ENCODE assay signal across 9 cellular contexts in the genomic region with DNA sequence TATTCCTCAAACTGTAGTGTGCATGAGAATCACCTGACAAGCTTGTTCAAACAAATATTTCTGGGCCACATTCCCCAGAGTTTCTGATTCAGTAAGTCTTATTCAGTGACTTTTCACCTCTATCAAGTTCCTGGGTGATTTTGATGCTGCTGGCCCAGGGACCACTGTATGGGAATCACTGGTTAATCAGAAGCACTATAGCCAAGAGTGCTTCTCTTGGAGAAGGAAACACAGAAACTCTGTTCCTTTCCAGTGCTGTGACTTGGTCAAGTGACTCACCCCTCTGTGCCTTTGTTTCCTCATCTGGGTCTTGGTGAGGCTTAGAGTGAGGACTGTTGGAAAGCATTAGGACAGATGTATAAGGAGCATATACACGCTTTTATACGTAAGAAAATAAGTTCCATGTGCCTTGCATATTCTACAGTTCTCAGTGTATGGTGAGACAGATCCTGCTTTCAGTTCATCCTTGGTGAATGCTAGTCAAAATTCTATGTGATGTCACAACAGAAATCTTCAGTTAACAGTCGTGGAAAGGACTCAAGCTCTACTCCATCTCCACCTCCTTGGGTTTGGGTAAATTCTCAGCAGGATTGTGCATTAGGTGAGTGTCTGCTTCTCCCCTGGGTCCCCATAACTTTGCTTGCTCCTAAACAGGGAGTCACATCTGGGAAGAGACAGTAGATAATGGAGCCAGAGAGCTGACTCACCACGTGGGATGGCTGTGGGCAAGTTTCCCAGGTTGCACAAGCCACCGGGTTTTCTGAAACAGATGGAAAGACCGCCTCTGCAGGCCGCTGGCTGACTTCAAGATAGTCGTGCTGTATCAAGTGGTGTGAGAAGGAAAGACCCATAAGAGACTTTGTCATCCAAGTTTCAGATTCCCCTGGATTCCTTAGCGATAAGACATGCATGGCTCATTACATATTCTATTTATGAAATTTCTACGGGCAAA.
DNase-seq lines count a peak whose midpoint lies in the region; ATAC-seq, FAIRE-seq and TF ChIP-seq lines count a peak whose summit lies in the region.
"Had no signal": no experiment of that assay in that cellular context is flagged by ENCODE, and none has a peak within 500 bp of the region (broad histone marks: within the 10 kb centered on the region; RNA-seq: fewer than 3 reads in every experiment).

No MANE protein-coding gene starts in this region.

- H3K27me3 ChIP-seq in suprapubic skin = no peaks in the 10 kb centered on the region

- H3K4me3 ChIP-seq in kidney (ENCODE audit: low read length in 2 of 2) (no peak overlapping the region), suprapubic skin (no peak overlapping the region)

- H3K4me1 ChIP-seq in kidney (ENCODE audit: control insufficient read depth in 1 of 2, insufficient read depth in 1 of 2, low read depth in 1 of 2, low read length in 2 of 2) (no peaks in the 10 kb centered on the region), suprapubic skin (peaks cover 25% of the 10 kb centered on the region)

- H3K9me3 Mint-ChIP-seq in MCF 10A (ENCODE audit: unreplicated experiment) (no peaks in the 10 kb centered on the region), T-cell (no peaks in the 10 kb centered on the region)

- peak overlapping the region; percentile 67 for H3K27ac Mint-ChIP-seq in MCF 10A (ENCODE audit: low read depth, unreplicated experiment)
- no peak overlapping the region for H3K27ac Mint-ChIP-seq in T-cell

- H3K9me3 ChIP-seq in kidney (ENCODE audit: control insufficient read depth in 1 of 2, low read length in 2 of 2) (no peaks in the 10 kb centered on the region), suprapubic skin (peaks cover 4% of the 10 kb centered on the region)

- no peaks in the 10 kb centered on the region for H3K27me3 Mint-ChIP-seq in MCF 10A (ENCODE audit: insufficient read depth, unreplicated experiment)
- H3K27me3 Mint-ChIP-seq in T-cell = peaks cover 20 to 26% of the 10 kb centered on the region in 2 donors

- TF ChIP-seq EP300 in suprapubic skin (IDR thresholded peaks at IDR 0.05) = no peak

- peak; percentile 16 for TF ChIP-seq CTCF in MCF 10A (IDR thresholded peaks at IDR 0.05; ENCODE audit: unreplicated experiment)
- TF ChIP-seq CTCF in kidney (IDR thresholded peaks at IDR 0.05; ENCODE audit: borderline replicate concordance, extremely low read depth, insufficient read depth) = no peak
- peak in 1 of 2 donors; percentile 24 for TF ChIP-seq CTCF in suprapubic skin (IDR thresholded peaks at IDR 0.05)

- H3K9ac ChIP-seq in kidney (ENCODE audit: low read length in 2 of 2) = no peak overlapping the region
- H3K9ac ChIP-seq: KMS-11 had no signal

- CTCF ChIA-PET in MCF 10A (lab: Yijun Ruan, JAX) (interaction anchor here (0.6 to 1.5 kb wide), 8 partner anchors 20 to 955 kb away, joined by 3 to 6 read pairs (median 3); no protein-coding TSS in a partner anchor), T-cell (lab: Charles Lee) (no interaction called here)

- intact Hi-C loops in MCF 10A (cut with micrococcal nuclease) = loop anchor here (5.0 kb wide), 1 partner anchor 60 kb away; no protein-coding TSS in a partner anchor
- intact Hi-C loops in kidney (cut with DNase I) = no loop called here

- POLR2A ChIA-PET in MCF 10A (lab: Yijun Ruan, JAX) (interaction anchor here (0.6 to 0.7 kb wide), 4 partner anchors 28 to 409 kb away, joined by 3 to 4 read pairs (median 3); no protein-coding TSS in a partner anchor), T-cell (lab: Charles Lee) (no interaction called here)

- ATAC-seq in T-cell (replicated peaks in 1 of 4) (no peak), GM21526 (IDR thresholded peaks at IDR 0.05; ENCODE audit: low FRiP score, unreplicated experiment) (no peak)

- H3K4me3 Mint-ChIP-seq in MCF 10A (ENCODE audit: unreplicated experiment) (peak overlapping the region; percentile 32), T-cell (no peak overlapping the region)

- no TSS peak for BruUV-seq in MCF 10A (replicated peaks; lab: Mats Ljungman, UMichigan)

- no peaks in the 10 kb centered on the region for H3K36me3 ChIP-seq in kidney (ENCODE audit: control insufficient read depth in 1 of 2, insufficient read depth in 2 of 2, low read length in 2 of 2)
- no peaks in the 10 kb centered on the region for H3K36me3 ChIP-seq in suprapubic skin

- peak; percentile 71 for DNase-seq in HK-2 (ENCODE audit: unreplicated experiment)
- DNase-seq in MCF 10A (ENCODE audit: unreplicated experiment) = peak; percentile 96
- DNase-seq in kidney = peak; percentile 93
- DNase-seq in suprapubic skin (ENCODE audit: low spot score in 2 of 2) = peak; percentile 93 to 94
- no peak for DNase-seq in DMS53 (lab: John Stamatoyannopoulos, UW)
- DNase-seq in GM19240 (ENCODE audit: insufficient read length, low spot score) = no peak
- no peak for DNase-seq in T-cell

- no peaks in the 10 kb centered on the region for H3K36me3 Mint-ChIP-seq in MCF 10A (ENCODE audit: insufficient read depth, unreplicated experiment)
- no peaks in the 10 kb centered on the region for H3K36me3 Mint-ChIP-seq in T-cell

- H3K4me1 Mint-ChIP-seq in MCF 10A (ENCODE audit: insufficient read depth, unreplicated experiment) (peaks cover 9% of the 10 kb centered on the region), T-cell (no peaks in the 10 kb centered on the region)

- no peak for TF ChIP-seq POLR2A in suprapubic skin (IDR thresholded peaks at IDR 0.05)

- FAIRE-seq in kidney (lab: Jason Lieb, UNC) = no peak

- 41% methylated on average over 8 of the region's 10 CpGs for WGBS in suprapubic skin

- peak overlapping the region in 1 of 2 donors; percentile 28 for H3K27ac ChIP-seq in kidney (ENCODE audit: low read depth in 2 of 2, low read length in 2 of 2)
- peak overlapping the region; percentile 63 for H3K27ac ChIP-seq in suprapubic skin
- H3K27ac ChIP-seq: KMS-11 had no signal

Comparison
In these comparisons a context has a peak if more than half of its experiments do, and no peak if none do; other contexts are left out.
1. DNase-seq: peak in HK-2 (single experiment), MCF 10A (single experiment), kidney (single experiment) and suprapubic skin (2 of 2); none in DMS53 (single experiment), GM19240 (single experiment) and T-cell (0 of 34).